Comparison of ENCODE assay signal across 34 cellular contexts in the genomic region with DNA sequence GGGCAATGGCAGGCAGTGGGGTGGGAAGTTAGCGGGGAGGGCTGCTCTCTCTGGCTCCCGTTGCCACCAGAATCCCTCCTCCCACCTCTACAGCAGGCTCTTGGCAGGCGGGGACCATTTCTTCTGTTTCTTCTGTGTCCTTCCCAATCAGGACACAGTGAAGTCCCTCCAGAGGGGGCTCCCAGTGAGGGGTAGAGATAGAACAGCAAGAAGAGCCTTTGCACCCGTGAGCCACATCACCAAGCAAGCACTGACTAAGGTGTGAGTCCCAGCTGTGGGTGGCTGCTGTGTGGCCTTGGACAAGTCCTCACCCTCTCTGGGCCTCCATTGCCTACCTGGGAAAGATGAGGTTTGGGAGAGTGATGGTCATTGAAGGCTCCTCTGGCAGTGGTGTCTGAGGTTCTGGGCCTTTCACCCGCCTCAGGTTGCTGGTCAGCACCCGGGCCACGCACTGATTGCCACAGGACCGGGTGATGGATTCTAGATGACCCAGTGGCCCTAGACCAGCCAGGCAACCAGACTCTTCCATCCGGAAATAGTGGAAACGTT.
"Had no signal": no experiment of that assay in that cellular context is flagged by ENCODE, and none has a peak within 500 bp of the region (broad histone marks: within the 10 kb centered on the region; RNA-seq: fewer than 3 reads in every experiment).

No MANE protein-coding gene starts in this region.

- FAIRE-seq: colon, endometrium, frontal cortex had no signal

- DNase-seq: activated CD4-positive, alpha-beta memory T cell treated with anti-CD3 and anti-CD28 coated beads, Interleukin-2, amount 10 ng/mL, durations not matched to agents 7 days and 5 days; activated CD4-positive, alpha-beta T cell treated with anti-CD3 and anti-CD28 coated beads for 1 hour; activated CD4-positive, alpha-beta T cell treated with anti-CD3 and anti-CD28 coated beads, Interleukin-2, amount 10 ng/mL, durations not matched to agents 7 days and 5 days; activated CD8-positive, alpha-beta memory T cell treated with anti-CD3 and anti-CD28 coated beads, Interleukin-2, amount 50 U/mL, for 48 hours; activated gamma-delta T cell; activated naive CD4-positive, alpha-beta T cell treated with anti-CD3 and anti-CD28 coated beads, Interleukin-2, amount 10 ng/mL, durations not matched to agents 7 days and 5 days; activated naive CD8-positive, alpha-beta T cell treated with anti-CD3 and anti-CD28 coated beads, Interleukin-2, amount 10 ng/mL, durations not matched to agents 7 days and 5 days; activated T-cell treated with anti-CD3 and anti-CD28 coated beads, Interleukin-2, amount 50 U/mL, for 24 hours; amniotic stem cell; dermis blood vessel endothelial cell; effector CD8-positive, alpha-beta T cell; hippocampal formation; immature natural killer cell; mesendoderm; nephron progenitor cell; ovary; stimulated activated CD4-positive, alpha-beta T cell treated with anti-CD3 and anti-CD28 coated beads, Interleukin-15, amount 100 ng/mL, for 24 hours; stimulated activated CD4-positive, alpha-beta T cell treated with anti-CD3 and anti-CD28 coated beads, Interleukin-2, amount 100 ng/mL, for 24 hours; stimulated activated naive B cell treated with anti-CD40 and anti-IgM and Interleukin-4, amounts not matched to agents 10 μg/mL and 1 μg/mL and 100 μg/mL, for 72 hours; stomach; T-helper 2 cell; thyroid gland; upper lobe of left lung had no signal

- H3K4me1 ChIP-seq: breast epithelium, prostate gland, stomach, thyroid gland, upper lobe of left lung, vagina had no signal

- H3K4me3 ChIP-seq: breast epithelium, lung, ovary, prostate gland, smooth muscle cell, stomach, thyroid gland, upper lobe of left lung, vagina had no signal

- H3K36me3 ChIP-seq: breast epithelium, neutrophil, ovary, prostate gland, stomach, thyroid gland, upper lobe of left lung, vagina had no signal

- H3K27ac ChIP-seq: breast epithelium, epithelial cell of prostate, neutrophil, ovary, prostate gland, stomach, thyroid gland, upper lobe of left lung, vagina had no signal

- H3K27me3 ChIP-seq: breast epithelium, ovary, thyroid gland, upper lobe of left lung, vagina had no signal

- H3K9me3 ChIP-seq: breast epithelium, neutrophil, ovary, prostate gland, stomach, thyroid gland, upper lobe of left lung, vagina had no signal

- ATAC-seq: left lobe of liver; stimulated activated naive B cell treated with anti-CD40 and anti-IgM and Interleukin-4, amounts not matched to agents 10 μg/mL and 1 μg/mL and 100 μg/mL, for 72 hours had no signal

- H3K4me2 ChIP-seq: smooth muscle cell had no signal
